ENCODE assay signal across 11 cellular contexts in the genomic region with DNA sequence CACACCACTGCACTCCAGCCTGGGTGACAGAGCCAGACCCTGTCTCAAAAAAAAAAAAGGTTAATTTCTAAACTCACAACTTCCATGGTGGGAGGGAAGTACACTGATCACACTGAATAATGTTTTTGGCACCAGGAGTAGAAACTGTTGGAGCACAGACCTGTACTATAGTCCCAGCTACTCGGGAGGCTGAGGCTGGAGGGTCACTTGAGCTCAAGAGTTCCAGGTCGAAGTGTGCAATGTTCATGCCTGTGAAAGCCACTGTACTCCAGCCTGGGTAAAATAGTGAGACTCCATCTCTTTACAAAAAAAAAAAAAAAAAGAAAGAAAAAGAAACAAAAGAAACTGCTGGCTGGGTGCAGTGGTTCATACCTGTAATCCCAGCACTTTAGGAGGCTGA. TPM values are rescaled to one million over a fixed set of nuclear protein-coding genes. Genes with fewer than 3 reads are reported as not detected.
"Had no signal": no experiment of that assay in that cellular context is flagged by ENCODE, and none has a peak within 500 bp of the region (broad histone marks: within the 10 kb centered on the region; RNA-seq: fewer than 3 reads in every experiment).

No MANE protein-coding gene starts in this region.

- H3K4me3 Mint-ChIP-seq: naive thymus-derived CD8-positive, alpha-beta T cell; T-helper 2 cell treated with Interferon-gamma antibody and Interleukin-4, amounts not matched to agents 5 μg/mL and 100 μg/mL, for 36 hours had no signal

- H3K9me3 Mint-ChIP-seq: naive thymus-derived CD8-positive, alpha-beta T cell; T-helper 2 cell treated with Interferon-gamma antibody and Interleukin-4, amounts not matched to agents 5 μg/mL and 100 μg/mL, for 36 hours had no signal

- H3K4me1 ChIP-seq: colonic mucosa, prostate gland had no signal

- H3K27me3 ChIP-seq: cardiac muscle cell, colonic mucosa, gastroesophageal sphincter, sigmoid colon had no signal

- H3K27ac Mint-ChIP-seq: T-helper 2 cell treated with Interferon-gamma antibody and Interleukin-4, amounts not matched to agents 5 μg/mL and 100 μg/mL, for 36 hours had no signal

- DNase-seq: activated CD4-positive, alpha-beta T cell treated with anti-CD3 and anti-CD28 coated beads for 48 hours; colonic mucosa; sigmoid colon; stimulated activated CD4-positive, alpha-beta T cell treated with anti-CD3 and anti-CD28 coated beads, Interleukin-12 subunit alpha, Interleukin-12 subunit beta, amount 100 ng/mL, for 4 hours; stimulated activated naive CD8-positive, alpha-beta T cell treated with anti-CD3 and anti-CD28 coated beads, Interleukin-15, Interleukin-2, amounts not matched to agents 100 U/mL and 50 U/mL, for 24 hours had no signal

- H3K9me3 ChIP-seq: colonic mucosa, gastroesophageal sphincter, prostate gland, sigmoid colon had no signal

- H3K36me3 ChIP-seq: colonic mucosa, prostate gland had no signal

- H3K4me3 ChIP-seq: cardiac muscle cell, colonic mucosa, gastroesophageal sphincter, prostate gland, sigmoid colon had no signal

- H3K27ac ChIP-seq: cardiac muscle cell, colonic mucosa, prostate gland had no signal

- H3K27me3 Mint-ChIP-seq: naive thymus-derived CD8-positive, alpha-beta T cell had no signal

RNA-seq across cellular contexts. Expression of a gene that starts 47.0 kb away (rescaled TPM):
- total RNA-seq: mononuclear cell had no signal
